ENCODE assay signal across 9 cellular contexts in the genomic region with DNA sequence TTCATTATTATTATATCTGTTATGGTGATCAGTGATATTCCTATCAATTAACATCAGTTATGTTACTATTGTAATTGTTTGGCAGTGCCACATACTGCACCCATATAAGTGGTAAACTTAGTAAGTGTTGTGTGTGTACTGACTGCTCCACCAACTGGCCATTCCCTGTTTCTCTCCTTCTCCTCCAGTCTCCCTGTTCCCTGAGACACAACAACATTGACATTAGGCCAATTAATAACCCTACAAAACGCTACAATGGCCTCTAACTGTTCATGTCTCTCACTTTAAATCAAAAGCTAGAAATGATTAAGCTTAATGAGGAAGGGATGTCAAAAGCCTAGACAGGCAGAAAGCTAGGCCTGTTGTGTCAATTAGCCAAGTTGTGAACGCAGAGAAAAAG. TPM values are rescaled to one million over a fixed set of nuclear protein-coding genes. Genes with fewer than 3 reads are reported as not detected.
A peak's percentile ranks its signal among the peaks of the same experiment; 100 is the strongest.
DNase-seq lines count a peak whose midpoint lies in the region; ATAC-seq, FAIRE-seq and TF ChIP-seq lines count a peak whose summit lies in the region.
"Had no signal": no experiment of that assay in that cellular context is flagged by ENCODE, and none has a peak within 500 bp of the region (broad histone marks: within the 10 kb centered on the region; RNA-seq: fewer than 3 reads in every experiment).

No MANE protein-coding gene starts in this region.

- H3K4me3 Mint-ChIP-seq in chondrocyte (ENCODE audit: unreplicated experiment): no peak overlapping the region
- H3K4me3 Mint-ChIP-seq in activated T-helper 1 cell treated with anti-CD3 and anti-CD28 coated beads, Interleukin-12 subunit alpha, Interleukin-12 subunit beta, Interleukin-2, Interleukin-4 antibody, amounts not matched to agents 30 ng/mL and 10 ng/mL and 1 ng/mL, durations not matched to agents 14 hours and 24 hours and 36 hours: no peak overlapping the region
- no peak overlapping the region for H3K4me3 Mint-ChIP-seq in CD8-positive, alpha-beta memory T cell

- POLR2A ChIA-PET in AG04450 (lab: Yijun Ruan, JAX) (no interaction called here), HepG2 (lab: Yijun Ruan, JAX) (no interaction called here)
- POLR2A ChIA-PET in CD8-positive, alpha-beta memory T cell (lab: Charles Lee): interaction anchor here (0.7 kb wide), 1 partner anchor 21 kb away, joined by 3 read pairs; no protein-coding TSS in a partner anchor

- H4K20me1 ChIP-seq in HepG2 (ENCODE audit: insufficient read depth, low read length): no peaks in the 10 kb centered on the region

- intact Hi-C loops in HepG2 (cut with micrococcal nuclease; ENCODE audit: unreplicated experiment): no loop called here
- intact Hi-C loops in activated T-helper 1 cell treated with anti-CD3 and anti-CD28 coated beads, Interleukin-12 subunit alpha, Interleukin-12 subunit beta, Interleukin-2, Interleukin-4 antibody, amounts not matched to agents 30 ng/mL and 10 ng/mL and 1 ng/mL, durations not matched to agents 14 hours and 24 hours and 36 hours (cut with micrococcal nuclease): no loop called here

- H3K4me2 ChIP-seq in HepG2 (ENCODE audit: low read depth, low read length): no peak overlapping the region; the same call in 1 of the 2 replicates

- H3K27me3 ChIP-seq in AG04450 (ENCODE audit: control insufficient read depth, insufficient read depth, low read length): no peaks in the 10 kb centered on the region
- H3K27me3 ChIP-seq in HepG2 (ENCODE audit: control insufficient read depth in 1 of 2, insufficient read depth in 2 of 2, low read length in 2 of 2): no peaks in the 10 kb centered on the region
- no peaks in the 10 kb centered on the region for H3K27me3 ChIP-seq in CD8-positive, alpha-beta memory T cell (ENCODE audit: insufficient read depth, low read length, poor library complexity, severe bottlenecking)

- no peaks in the 10 kb centered on the region for H3K79me2 ChIP-seq in HepG2 (ENCODE audit: insufficient read depth, low read length)

- no peak overlapping the region for H3K9ac ChIP-seq in HepG2 (ENCODE audit: insufficient read depth, low read depth, low read length)

- CTCF ChIA-PET in AG04450 (lab: Charles Lee) (interaction anchor here (1.0 to 1.9 kb wide), 5 partner anchors 11 to 68 kb away, joined by 3 to 10 read pairs (median 3); partner anchors contain the start of gene TRAPPC3), HepG2 (lab: Yijun Ruan, JAX; ENCODE audit: low intra/inter-chr PET ratio, low total read pairs) (no interaction called here)
- CTCF ChIA-PET in CD8-positive, alpha-beta memory T cell (lab: Charles Lee): interaction anchor here (2.0 kb wide), 1 partner anchor 68 kb away, joined by 5 read pairs; no protein-coding TSS in a partner anchor

- H3K4me1 Mint-ChIP-seq in chondrocyte (ENCODE audit: low read depth): no peaks in the 10 kb centered on the region
- no peaks in the 10 kb centered on the region for H3K4me1 Mint-ChIP-seq in activated T-helper 1 cell treated with anti-CD3 and anti-CD28 coated beads, Interleukin-12 subunit alpha, Interleukin-12 subunit beta, Interleukin-2, Interleukin-4 antibody, amounts not matched to agents 30 ng/mL and 10 ng/mL and 1 ng/mL, durations not matched to agents 14 hours and 24 hours and 36 hours (ENCODE audit: low read depth)
- peaks cover 0 to 1% (median 0%) of the 10 kb centered on the region in 3 donors for H3K4me1 Mint-ChIP-seq in CD8-positive, alpha-beta memory T cell

- H3K36me3 ChIP-seq in HepG2 (replicated peaks in 1 of 2; ENCODE audit: control insufficient read depth in 1 of 2, insufficient read depth in 2 of 2, low read length in 2 of 2): no peaks in the 10 kb centered on the region
- H3K36me3 ChIP-seq in CD8-positive, alpha-beta memory T cell (ENCODE audit: insufficient read depth, low read length): no peaks in the 10 kb centered on the region

- no peaks in the 10 kb centered on the region for H3K9me3 Mint-ChIP-seq in chondrocyte (ENCODE audit: low read depth)
- no peaks in the 10 kb centered on the region for H3K9me3 Mint-ChIP-seq in activated T-helper 1 cell treated with anti-CD3 and anti-CD28 coated beads, Interleukin-12 subunit alpha, Interleukin-12 subunit beta, Interleukin-2, Interleukin-4 antibody, amounts not matched to agents 30 ng/mL and 10 ng/mL and 1 ng/mL, durations not matched to agents 14 hours and 24 hours and 36 hours
- H3K9me3 Mint-ChIP-seq in CD8-positive, alpha-beta memory T cell: no peaks in the 10 kb centered on the region

- no peaks in the 10 kb centered on the region for H3K36me3 Mint-ChIP-seq in chondrocyte (ENCODE audit: low read depth)
- H3K36me3 Mint-ChIP-seq in activated T-helper 1 cell treated with anti-CD3 and anti-CD28 coated beads, Interleukin-12 subunit alpha, Interleukin-12 subunit beta, Interleukin-2, Interleukin-4 antibody, amounts not matched to agents 30 ng/mL and 10 ng/mL and 1 ng/mL, durations not matched to agents 14 hours and 24 hours and 36 hours (ENCODE audit: low read depth): no peaks in the 10 kb centered on the region
- H3K36me3 Mint-ChIP-seq in CD8-positive, alpha-beta memory T cell: no peaks in the 10 kb centered on the region

- BruUV-seq in HepG2 (replicated peaks; lab: Mats Ljungman, UMichigan): no TSS peak

- H3K4me1 ChIP-seq in HepG2 (ENCODE audit: insufficient read depth, low read length): peaks cover 31% of the 10 kb centered on the region
- H3K4me1 ChIP-seq in CD8-positive, alpha-beta memory T cell (ENCODE audit: insufficient read depth, low read length): peaks cover 4% of the 10 kb centered on the region

- no peak overlapping the region for H3K27ac Mint-ChIP-seq in chondrocyte (ENCODE audit: unreplicated experiment)
- no peak overlapping the region for H3K27ac Mint-ChIP-seq in activated T-helper 1 cell treated with anti-CD3 and anti-CD28 coated beads, Interleukin-12 subunit alpha, Interleukin-12 subunit beta, Interleukin-2, Interleukin-4 antibody, amounts not matched to agents 30 ng/mL and 10 ng/mL and 1 ng/mL, durations not matched to agents 14 hours and 24 hours and 36 hours
- no peak overlapping the region for H3K27ac Mint-ChIP-seq in CD8-positive, alpha-beta memory T cell

- WGBS in HepG2 (ENCODE audit: low lambda C conversion rate): 43% methylated on average over 2 of the region's 2 CpGs

- H3K27ac ChIP-seq in AG04450 (ENCODE audit: low read depth, low read length): no peak overlapping the region
- no peak overlapping the region for H3K27ac ChIP-seq in HepG2 (ENCODE audit: extremely low read length, insufficient read depth, low read length)
- H3K27ac ChIP-seq in CD8-positive, alpha-beta memory T cell (ENCODE audit: low read depth, low read length): no peak overlapping the region

- TF ChIP-seq CTCF in AG04450 (IDR thresholded peaks at IDR 0.05; ENCODE audit: low read depth, low read length): peak; percentile 45
- peak; percentile 71 for TF ChIP-seq CTCF in chondrocyte (IDR thresholded peaks at IDR 0.05)
- peak; percentile 66 for TF ChIP-seq CTCF in HepG2 (CRISPR knock-in tag; IDR thresholded peaks at IDR 0.05)

- H3K9me3 ChIP-seq in AG04450 (ENCODE audit: control insufficient read depth, insufficient read depth, low read length): no peaks in the 10 kb centered on the region
- H3K9me3 ChIP-seq in HepG2 (ENCODE audit: low read length): no peaks in the 10 kb centered on the region
- no peaks in the 10 kb centered on the region for H3K9me3 ChIP-seq in CD8-positive, alpha-beta memory T cell (ENCODE audit: low read length)

- in situ Hi-C loops in HepG2 (cut with HindIII; ENCODE audit: extremely low pct_ligation_motif_present, low pct_unique_long_range_greater_than_20kb): no loop called here

- peak; percentile 41; the same call in 1 of the 2 replicates for TF ChIP-seq RAD21 in Ishikawa (IDR thresholded peaks at IDR 0.05; ENCODE audit: low read depth)
- no peak for TF ChIP-seq RAD21 in HepG2 (CRISPR knock-in tag; IDR thresholded peaks at IDR 0.05)

- TF ChIP-seq EP300 in Ishikawa (IDR thresholded peaks at IDR 0.05; ENCODE audit: borderline replicate concordance): no peak
- TF ChIP-seq EP300 in HepG2 (IDR thresholded peaks at IDR 0.05; ENCODE audit: low read depth in 2 of 2, low read length in 2 of 2): no peak
- TF ChIP-seq EP300 in HepG2 (CRISPR knock-in tag; IDR thresholded peaks at IDR 0.05; ENCODE audit: borderline replicate concordance): no peak

- FAIRE-seq in HepG2 (lab: Jason Lieb, UNC): peak; percentile 68
- FAIRE-seq: colon had no signal

- ATAC-seq in HepG2 (peak; percentile 82; the same call in 2 of the 3 replicates), HG02610 (IDR thresholded peaks at IDR 0.05; ENCODE audit: unreplicated experiment) (no peak)

- no peaks in the 10 kb centered on the region for H3K27me3 Mint-ChIP-seq in chondrocyte (ENCODE audit: low read depth)
- H3K27me3 Mint-ChIP-seq in activated T-helper 1 cell treated with anti-CD3 and anti-CD28 coated beads, Interleukin-12 subunit alpha, Interleukin-12 subunit beta, Interleukin-2, Interleukin-4 antibody, amounts not matched to agents 30 ng/mL and 10 ng/mL and 1 ng/mL, durations not matched to agents 14 hours and 24 hours and 36 hours (ENCODE audit: insufficient read depth): no peaks in the 10 kb centered on the region
- no peaks in the 10 kb centered on the region for H3K27me3 Mint-ChIP-seq in CD8-positive, alpha-beta memory T cell

- DNase-seq in AG04450 (ENCODE audit: low read depth, low spot score) (no peak), chondrocyte (ENCODE audit: low spot score) (no peak), HepG2 (ENCODE audit: low spot score) (no peak), NCI-H2227 treated with DMSO at 0.1 percent for 48 hours (lab: John Stamatoyannopoulos, UW) (no peak)
- no peak for DNase-seq in activated T-helper 1 cell treated with anti-CD3 and anti-CD28 coated beads, Interleukin-12 subunit alpha, Interleukin-12 subunit beta, Interleukin-2, Interleukin-4 antibody, amounts not matched to agents 30 ng/mL and 10 ng/mL and 1 ng/mL, durations not matched to agents 14 hours and 24 hours and 36 hours (ENCODE audit: low spot score)
- DNase-seq in CD8-positive, alpha-beta memory T cell: no peak

- H3K4me3 ChIP-seq in AG04450 (ENCODE audit: low read depth, low read length): no peak overlapping the region
- no peak overlapping the region for H3K4me3 ChIP-seq in HepG2 (replicated peaks in 1 of 3; ENCODE audit: insufficient read depth in 1 of 3, low read depth in 2 of 3, low read length in 3 of 3)
- no peak overlapping the region for H3K4me3 ChIP-seq in CD8-positive, alpha-beta memory T cell (ENCODE audit: low read length)

- no peak for TF ChIP-seq POLR2A in HepG2 (IDR thresholded peaks at IDR 0.05; ENCODE audit: insufficient read depth in 1 of 2, low read depth in 2 of 2, low read length in 2 of 2)

- no peak overlapping the region for H2AFZ ChIP-seq in HepG2 (ENCODE audit: low read length)

RNA-seq across cellular contexts. Expression of gene THRAP3, which starts 6.6 kb away (rescaled TPM):
- 76.0 and 76.5 TPM in 2 replicates for polyA plus RNA-seq in AG04450 (2011; rRNA removed)
- polyA minus RNA-seq in AG04450 (2011; rRNA and poly(A)+ RNA removed): 85.5 and 111 TPM in 2 replicates
- 88.7 to 106 TPM (median 106 TPM) in 3 replicates for total RNA-seq in chondrocyte
- total RNA-seq in HepG2 (2016; rRNA removed; fragmentation: Illumina TruSeq; extraction: Trizol): 92.6 and 127 TPM in 2 replicates
- total RNA-seq in HepG2 (2016; cell fraction: cytosol; rRNA removed; fragmentation: Illumina TruSeq; extraction: Trizol; ENCODE audit: low read depth): 4.4 and 4.8 TPM in 2 replicates
- 91.8 and 120 TPM in 2 replicates for total RNA-seq in HepG2 (2016; cell fraction: insoluble cytoplasmic fraction; rRNA removed; fragmentation: Illumina TruSeq; extraction: Trizol)
- 17.0 and 19.1 TPM in 2 replicates for total RNA-seq in HepG2 (2016; cell fraction: membrane; rRNA removed; fragmentation: Illumina TruSeq; extraction: Trizol)
- 65.3 and 66.9 TPM in 2 replicates for total RNA-seq in HepG2 (2016; cell fraction: nucleus; rRNA removed; fragmentation: Illumina TruSeq; extraction: Trizol)
- polyA plus RNA-seq in HepG2 (2011; rRNA removed): 45.0 and 48.3 TPM in 2 replicates
- polyA plus RNA-seq in HepG2 (2011; cell fraction: cytosol; rRNA removed): 24.6 and 36.8 TPM in 2 replicates
- 24.7 and 31.6 TPM in 2 replicates for polyA plus RNA-seq in HepG2 (2011; cell fraction: nucleus; rRNA removed)
- polyA plus RNA-seq in HepG2 (2012): 42.6 and 51.5 TPM in 2 replicates
- polyA plus RNA-seq in HepG2 (2016; cell fraction: cytosol; fragmentation: Illumina TruSeq; extraction: Trizol; ENCODE audit: low read depth): 2.2 and 2.7 TPM in 2 replicates
- 84.9 and 85.0 TPM in 2 replicates for polyA plus RNA-seq in HepG2 (2016; cell fraction: insoluble cytoplasmic fraction; fragmentation: Illumina TruSeq; extraction: Trizol; ENCODE audit: low read depth)
- polyA plus RNA-seq in HepG2 (2016; cell fraction: membrane; fragmentation: Illumina TruSeq; extraction: Trizol; ENCODE audit: low read depth): 6.4 and 7.9 TPM in 2 replicates
- polyA plus RNA-seq in HepG2 (2016; cell fraction: nucleus; fragmentation: Illumina TruSeq; extraction: Trizol; ENCODE audit: insufficient read depth, low read depth): 72.6 and 82.4 TPM in 2 replicates
- polyA minus RNA-seq in HepG2 (2011; rRNA and poly(A)+ RNA removed; ENCODE audit: low replicate concordance): 52.7 and 91.8 TPM in 2 replicates
- 53.5 and 56.4 TPM in 2 replicates for polyA minus RNA-seq in HepG2 (2011; cell fraction: cytosol; rRNA and poly(A)+ RNA removed)
- 36.8 and 66.3 TPM in 2 replicates for polyA minus RNA-seq in HepG2 (2011; cell fraction: nucleus; rRNA and poly(A)+ RNA removed)
- total RNA-seq in activated T-helper 1 cell treated with anti-CD3 and anti-CD28 coated beads, Interleukin-12 subunit alpha, Interleukin-12 subunit beta, Interleukin-2, Interleukin-4 antibody, amounts not matched to agents 30 ng/mL and 10 ng/mL and 1 ng/mL, durations not matched to agents 14 hours and 24 hours and 36 hours: 147 and 154 TPM in 2 replicates
- 100 to 1,000 TPM; 167 to 168 TPM for total RNA-seq in CD8-positive, alpha-beta memory T cell
- 100 TPM for polyA plus RNA-seq in CD8-positive, alpha-beta memory T cell
